ENCODE assay signal across 22 cellular contexts in the genomic region with DNA sequence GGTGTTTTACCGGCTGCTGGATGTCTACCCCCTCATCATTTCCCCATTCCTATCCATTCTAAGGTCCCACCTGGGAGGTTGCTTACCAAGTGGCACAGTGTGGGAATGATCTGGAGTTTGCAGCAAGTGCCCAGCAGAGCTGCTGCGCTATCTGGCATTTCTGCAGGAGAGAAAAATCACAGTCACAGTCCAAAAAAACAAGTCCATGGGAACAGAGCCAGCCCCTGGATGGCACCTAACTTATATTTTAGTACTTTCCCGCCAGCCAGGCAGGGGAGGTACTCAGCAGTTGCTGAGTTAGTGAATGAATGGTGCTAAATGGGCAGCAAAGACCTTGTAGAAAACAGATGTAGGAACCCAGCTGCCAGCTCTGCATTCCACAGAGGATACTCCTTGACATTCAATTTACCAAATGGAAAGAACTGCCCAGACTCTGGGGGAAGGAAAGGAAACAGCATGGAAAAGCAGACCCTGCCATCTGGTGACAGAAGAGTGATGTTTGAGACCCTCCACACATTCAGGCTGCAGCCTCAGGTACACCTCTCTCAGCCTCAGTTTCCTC. TPM values are rescaled to one million over a fixed set of nuclear protein-coding genes. Genes with fewer than 3 reads are reported as not detected.
DNase-seq lines count a peak whose midpoint lies in the region; ATAC-seq and TF ChIP-seq lines count a peak whose summit lies in the region.
"Had no signal": no experiment of that assay in that cellular context is flagged by ENCODE, and none has a peak within 500 bp of the region (broad histone marks: within the 10 kb centered on the region; RNA-seq: fewer than 3 reads in every experiment).

No MANE protein-coding gene starts in this region.

- no peak overlapping the region for H2BK20ac ChIP-seq in H9 (ENCODE audit: low read depth, low read length, poor library complexity, severe bottlenecking)

- H4K5ac ChIP-seq in H9 (ENCODE audit: insufficient read length, low read depth, low read length) = no peak overlapping the region

- H3K4me1 Mint-ChIP-seq in H9 = peaks cover 30 to 40% of the 10 kb centered on the region in 2 experiments
- no peaks in the 10 kb centered on the region for H3K4me1 Mint-ChIP-seq in CD8-positive, alpha-beta T cell (ENCODE audit: low read depth)
- H3K4me1 Mint-ChIP-seq: CD4-positive, alpha-beta memory T cell had no signal

- no peaks in the 10 kb centered on the region for H3K9me3 Mint-ChIP-seq in H9
- H3K9me3 Mint-ChIP-seq in CD8-positive, alpha-beta T cell = no peaks in the 10 kb centered on the region
- H3K9me3 Mint-ChIP-seq: activated CD4-positive, alpha-beta memory T cell treated with anti-CD3 and anti-CD28 coated beads, Interleukin-2, amount 10 ng/mL, durations not matched to agents 7 days and 5 days; activated naive CD4-positive, alpha-beta T cell treated with anti-CD3 and anti-CD28 coated beads, Interleukin-2, amount 50 U/mL, for 72 hours; activated T-cell treated with anti-CD3 and anti-CD28 coated beads, Interleukin-2, amount 50 U/mL, for 24 hours; CD4-positive, alpha-beta memory T cell; neural crest cell; T-helper 1 cell treated with Interleukin-12 subunit alpha and Interleukin-12 subunit beta and Interleukin-4 antibody, amounts not matched to agents 30 μg/mL and 1 μg/mL, for 36 hours had no signal

- no peaks in the 10 kb centered on the region for H3K79me2 ChIP-seq in H9 (ENCODE audit: insufficient read depth, low read length)

- H3K27me3 Mint-ChIP-seq in H9 (ENCODE audit: low read depth) = no peaks in the 10 kb centered on the region
- H3K27me3 Mint-ChIP-seq in CD8-positive, alpha-beta T cell (ENCODE audit: low read depth) = no peaks in the 10 kb centered on the region
- H3K27me3 Mint-ChIP-seq: activated CD4-positive, alpha-beta memory T cell treated with anti-CD3 and anti-CD28 coated beads, Interleukin-2, amount 10 ng/mL, durations not matched to agents 7 days and 5 days; activated T-cell treated with anti-CD3 and anti-CD28 coated beads, Interleukin-2, amount 50 U/mL, for 24 hours; CD4-positive, alpha-beta memory T cell had no signal

- no peak overlapping the region for H3K4me3 ChIP-seq in CD8-positive, alpha-beta T cell (ENCODE audit: low read depth, low read length)
- H3K4me3 ChIP-seq: cardiac muscle cell, esophagus muscularis mucosa, tibial artery had no signal

- H3K36me3 ChIP-seq in CD8-positive, alpha-beta T cell (ENCODE audit: insufficient read depth, low read length) = no peaks in the 10 kb centered on the region
- H3K36me3 ChIP-seq: cardiac muscle cell, esophagus muscularis mucosa, WERI-Rb-1 had no signal

- H3K27ac Mint-ChIP-seq in H9 = no peak overlapping the region
- no peak overlapping the region for H3K27ac Mint-ChIP-seq in CD8-positive, alpha-beta T cell
- H3K27ac Mint-ChIP-seq: activated CD4-positive, alpha-beta memory T cell treated with anti-CD3 and anti-CD28 coated beads, Interleukin-2, amount 10 ng/mL, durations not matched to agents 7 days and 5 days; activated T-cell treated with anti-CD3 and anti-CD28 coated beads, Interleukin-2, amount 50 U/mL, for 24 hours; T-helper 1 cell treated with Interleukin-12 subunit alpha and Interleukin-12 subunit beta and Interleukin-4 antibody, amounts not matched to agents 30 μg/mL and 1 μg/mL, for 36 hours had no signal

- no peak overlapping the region for H3K9ac ChIP-seq in H9 (ENCODE audit: extremely low read depth, insufficient read length, low read length)

- WGBS in H9 (ENCODE audit: extremely low coverage, insufficient read length, low lambda C conversion rate) = no CpG with 5 or more reads among the region's 3 CpGs

- intact Hi-C loops in CD8-positive, alpha-beta T cell (cut with DNase I, micrococcal nuclease) = no loop called here

- no peaks in the 10 kb centered on the region for H3K4me1 ChIP-seq in H9 (ENCODE audit: insufficient read depth, low read length)
- H3K4me1 ChIP-seq in CD8-positive, alpha-beta T cell (ENCODE audit: insufficient read depth, low read length) = no peaks in the 10 kb centered on the region

- no peaks in the 10 kb centered on the region for H3K23me2 ChIP-seq in H9 (ENCODE audit: insufficient read length, low read depth, low read length, poor library complexity, severe bottlenecking)

- H2BK5ac ChIP-seq in H9 (ENCODE audit: insufficient read length, low read length) = no peak overlapping the region

- no peak overlapping the region for H3K27ac ChIP-seq in H9 (ENCODE audit: insufficient read length, low read depth, low read length)
- no peak overlapping the region for H3K27ac ChIP-seq in CD8-positive, alpha-beta T cell (ENCODE audit: low read depth, low read length)
- H3K27ac ChIP-seq: cardiac muscle cell, esophagus muscularis mucosa, tibial artery, WERI-Rb-1 had no signal

- no peak overlapping the region for H2BK15ac ChIP-seq in H9 (ENCODE audit: low read depth, low read length)

- POLR2A ChIA-PET in GM10248 (lab: Yijun Ruan, JAX) = no interaction called here
- POLR2A ChIA-PET in CD8-positive, alpha-beta T cell (lab: Charles Lee) = no interaction called here

- no peaks in the 10 kb centered on the region for H3K27me3 ChIP-seq in H9 (ENCODE audit: insufficient read depth, low read length)
- no peaks in the 10 kb centered on the region for H3K27me3 ChIP-seq in CD8-positive, alpha-beta T cell (ENCODE audit: insufficient read depth, low read length)
- H3K27me3 ChIP-seq: cardiac muscle cell, esophagus muscularis mucosa, tibial artery had no signal

- no peak overlapping the region for H4K91ac ChIP-seq in H9 (ENCODE audit: insufficient read length, low read depth, low read length)

- no peak overlapping the region for H2BK12ac ChIP-seq in H9 (ENCODE audit: insufficient read length, low read depth, low read length)

- H3K4ac ChIP-seq in H9 (ENCODE audit: low read depth, low read length) = no peak overlapping the region

- no peak overlapping the region for H4K8ac ChIP-seq in H9 (replicated peaks; ENCODE audit: insufficient read length, low read depth, low read length)

- DNase-seq in AG08395 (ENCODE audit: low spot score) (peak; percentile 55), H9 (no peak), astrocyte of the hippocampus (ENCODE audit: low read depth, low spot score) (peak; percentile 37), middle frontal gyrus (ENCODE audit: extremely low spot score, low spot score) (peak; percentile 37), GM10248 (ENCODE audit: extremely low spot score) (no peak), DMS79 (lab: John Stamatoyannopoulos, UW) (no peak), dermis blood vessel endothelial cell (no peak)
- no peak for DNase-seq in CD8-positive, alpha-beta T cell
- DNase-seq: activated CD4-positive, alpha-beta memory T cell treated with anti-CD3 and anti-CD28 coated beads, Interleukin-2, amount 10 ng/mL, durations not matched to agents 7 days and 5 days; activated T-cell treated with anti-CD3 and anti-CD28 coated beads, Interleukin-2, amount 50 U/mL, for 24 hours; CD4-positive, alpha-beta memory T cell; DND-41; effector CD4-positive, alpha-beta T cell; NCI-H1694 treated with DMSO at 0.1 percent for 48 hours; tibial artery; WERI-Rb-1 had no signal

- no peak overlapping the region for H2BK120ac ChIP-seq in H9 (ENCODE audit: low read depth, low read length, poor library complexity, severe bottlenecking)

- ATAC-seq in CD8-positive, alpha-beta T cell = no peak
- ATAC-seq: activated naive CD4-positive, alpha-beta T cell treated with anti-CD3 and anti-CD28 coated beads, Interleukin-2, amount 50 U/mL, for 72 hours; Right ventricle myocardium inferior had no signal

- no peaks in the 10 kb centered on the region for H4K20me1 ChIP-seq in H9 (ENCODE audit: control insufficient read depth, insufficient read depth, insufficient read length)

- no peak overlapping the region for H3K56ac ChIP-seq in H9 (ENCODE audit: insufficient read length, low read depth, low read length)

- no peak overlapping the region for H3T11ph ChIP-seq in H9 (ENCODE audit: low read length)

- H3K23ac ChIP-seq in H9 (ENCODE audit: insufficient read length, low read depth, low read length) = no peak overlapping the region

- no peak overlapping the region for H3K18ac ChIP-seq in H9 (ENCODE audit: insufficient read length, low read depth, low read length)

- TF ChIP-seq CTCF in H9 (conservative IDR thresholded peaks at IDR 0.05) = 0 out of 3 replicates have a peak, but pooled peaks have one; percentile 9
- no peak for TF ChIP-seq CTCF in GM10248 (IDR thresholded peaks at IDR 0.05; ENCODE audit: control extremely low read depth, extremely low read depth, low read depth, missing control alignments)
- TF ChIP-seq CTCF in CD8-positive, alpha-beta T cell (IDR thresholded peaks at IDR 0.05) = no peak

- no peak overlapping the region for H3K4me3 Mint-ChIP-seq in H9
- H3K4me3 Mint-ChIP-seq in CD8-positive, alpha-beta T cell = no peak overlapping the region
- H3K4me3 Mint-ChIP-seq: activated CD4-positive, alpha-beta memory T cell treated with anti-CD3 and anti-CD28 coated beads, Interleukin-2, amount 10 ng/mL, durations not matched to agents 7 days and 5 days; activated T-cell treated with anti-CD3 and anti-CD28 coated beads, Interleukin-2, amount 50 U/mL, for 24 hours; CD4-positive, alpha-beta memory T cell; neural crest cell; T-helper 1 cell treated with Interleukin-12 subunit alpha and Interleukin-12 subunit beta and Interleukin-4 antibody, amounts not matched to agents 30 μg/mL and 1 μg/mL, for 36 hours had no signal

- no peak overlapping the region for H2AFZ ChIP-seq in H9 (ENCODE audit: low read length)

- peaks cover 5 to 27% (median 15%) of the 10 kb centered on the region in 3 experiments; a peak in 6 of 7 replicates for H3K36me3 Mint-ChIP-seq in H9 (ENCODE audit: insufficient read depth in 1 of 3, low read depth in 3 of 3)
- peaks cover 2% of the 10 kb centered on the region for H3K36me3 Mint-ChIP-seq in CD8-positive, alpha-beta T cell
- H3K36me3 Mint-ChIP-seq: activated naive CD4-positive, alpha-beta T cell treated with anti-CD3 and anti-CD28 coated beads, Interleukin-2, amount 50 U/mL, for 72 hours; CD4-positive, alpha-beta memory T cell had no signal

- no peak overlapping the region for H3K14ac ChIP-seq in H9 (ENCODE audit: insufficient read depth, low read length)

- H3K9me3 ChIP-seq in H9 (ENCODE audit: control insufficient read depth, low read depth, low read length) = no peaks in the 10 kb centered on the region
- H3K9me3 ChIP-seq in CD8-positive, alpha-beta T cell (ENCODE audit: low read length) = no peaks in the 10 kb centered on the region
- H3K9me3 ChIP-seq: esophagus muscularis mucosa, tibial artery had no signal

- no peak overlapping the region for H3K4me2 ChIP-seq in H9 (ENCODE audit: insufficient read depth, insufficient read length, low read length)

- no peak overlapping the region for H2AK5ac ChIP-seq in H9 (ENCODE audit: insufficient read length, low read length)

- CTCF ChIA-PET in GM10248 (lab: Yijun Ruan, JAX) = interaction anchor here (0.9 to 4.4 kb wide), 5 partner anchors 9 to 38 kb away, joined by 4 to 41 read pairs (median 5); no protein-coding TSS in a partner anchor
- CTCF ChIA-PET in CD8-positive, alpha-beta T cell (lab: Charles Lee) = interaction anchor here (0.7 to 1.7 kb wide), 2 partner anchors 9 to 36 kb away, joined by 3 to 7 read pairs; no protein-coding TSS in a partner anchor

- H3K79me1 ChIP-seq in H9 (ENCODE audit: insufficient read depth, low read depth, low read length, poor library complexity, severe bottlenecking) = no peaks in the 10 kb centered on the region

RNA-seq across cellular contexts. Expression of gene GSDME, which starts 54.5 kb away (rescaled TPM):
- total RNA-seq in H9 (2021) (5.5 and 5.8 TPM in 2 replicates), dermis blood vessel endothelial cell (13.3 and 17.7 TPM in 2 replicates)
- total RNA-seq in CD8-positive, alpha-beta T cell = not detected

Comparison
In these comparisons a context has a peak if more than half of its experiments do, and no peak if none do; other contexts are left out.
1. DNase-seq: peak in AG08395 (single experiment), astrocyte of the hippocampus (single experiment) and middle frontal gyrus (single experiment); none in H9 (single experiment), GM10248 (single experiment), DMS79 (single experiment), dermis blood vessel endothelial cell (single experiment) and CD8-positive, alpha-beta T cell (0 of 7).